ENCODE assay signal across 36 cellular contexts in the genomic region with DNA sequence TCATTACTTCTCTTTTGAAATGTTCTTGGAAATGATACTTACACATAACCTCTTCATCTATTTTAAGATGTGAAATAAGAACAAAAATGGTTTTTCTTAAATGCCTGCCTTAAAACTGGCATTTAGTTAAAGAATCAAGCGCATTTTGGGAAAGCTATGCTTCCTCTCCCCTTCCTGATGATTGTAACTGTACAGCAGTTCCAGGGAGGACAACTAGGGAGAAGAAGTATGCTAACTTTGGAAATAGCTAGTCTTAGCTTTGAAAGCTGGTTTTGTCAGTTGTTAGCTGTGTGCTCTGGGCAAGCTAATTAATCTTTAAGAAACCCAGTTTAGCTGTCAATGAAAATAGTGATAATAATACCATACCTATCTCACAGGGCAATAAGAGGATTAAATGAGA. TPM values are rescaled to one million over a fixed set of nuclear protein-coding genes. Genes with fewer than 3 reads are reported as not detected.
"Had no signal": no experiment of that assay in that cellular context is flagged by ENCODE, and none has a peak within 500 bp of the region (broad histone marks: within the 10 kb centered on the region; RNA-seq: fewer than 3 reads in every experiment).

No MANE protein-coding gene starts in this region.

- H3K36me3 ChIP-seq: MG63 had no signal

- DNase-seq: Karpas-422, Kasumi-1, MG63, MM.1S, MV-4-11, NCI-H1048, NCI-H1092, NCI-H1092 treated with DMSO at 0.1 percent for 48 hours, NCI-H1105, NCI-H1105 treated with DMSO at 0.1 percent for 48 hours, NCI-H1417, NCI-H1417 treated with DMSO at 0.1 percent for 48 hours, NCI-H1436, NCI-H1436 treated with DMSO at 0.1 percent for 48 hours, NCI-H146, NCI-H1694, NCI-H1694 treated with DMSO at 0.1 percent for 48 hours, NCI-H187, NCI-H187 treated with DMSO at 0.1 percent for 48 hours, NCI-H1930, NCI-H2029, NCI-H2029 treated with DMSO at 0.1 percent for 48 hours, NCI-H2081, NCI-H2081 treated with DMSO at 0.1 percent for 48 hours, NCI-H2107, NCI-H2171, NCI-H2171 treated with DMSO at 0.1 percent for 48 hours, NCI-H2227 treated with DMSO at 0.1 percent for 48 hours, NCI-H226, NCI-H345, NCI-H446, NCI-H446 treated with DMSO at 0.1 percent for 48 hours, NCI-H510A, NCI-H510A treated with DMSO at 0.1 percent for 48 hours had no signal

- H3K4me3 ChIP-seq: MG63 had no signal

- H3K9me3 ChIP-seq: MG63 had no signal

RNA-seq across cellular contexts. Expression of gene ADCYAP1, which starts 8.4 kb away (rescaled TPM):
- total RNA-seq: LHCN-M2, MCF 10A had no signal
